8 cellular contexts compared by ENCODE assay signal in the genomic region with DNA sequence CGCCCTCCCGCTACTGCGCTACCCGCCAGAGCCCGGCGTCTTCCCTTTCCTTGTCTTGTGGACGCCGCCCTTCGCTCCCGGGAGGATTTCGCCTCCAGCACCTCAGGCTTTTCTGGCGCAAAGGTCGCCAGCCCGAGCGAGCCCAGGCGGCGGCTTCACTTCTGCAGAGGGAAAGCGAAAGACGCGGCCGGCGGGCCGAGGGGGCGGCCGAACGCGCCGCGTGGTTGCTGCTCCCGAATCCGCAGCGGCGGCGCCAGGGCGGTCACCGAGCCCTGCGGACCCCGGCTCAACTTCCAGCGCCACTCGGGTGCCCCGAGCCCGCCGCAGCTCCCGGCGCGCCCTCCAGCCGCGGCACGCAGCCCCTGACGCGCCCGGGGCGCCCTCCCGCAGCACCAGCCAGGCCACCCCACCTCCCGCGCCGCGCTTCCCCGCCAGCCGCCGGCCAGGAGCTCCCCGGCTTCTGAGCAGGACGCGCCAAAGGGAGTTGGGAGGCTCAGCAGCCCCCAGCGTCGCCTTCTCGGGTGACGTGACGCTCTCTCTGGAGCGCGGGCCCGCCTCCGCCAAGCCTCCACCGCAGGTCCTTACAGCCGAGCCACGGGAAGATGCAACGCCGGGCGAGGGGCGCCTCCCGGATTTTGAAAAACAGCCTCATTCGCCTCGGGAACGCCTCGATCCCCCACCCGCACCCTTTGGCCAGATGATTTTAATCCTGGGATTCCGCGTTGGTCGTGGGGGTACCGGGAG.
A peak's percentile ranks its signal among the peaks of the same experiment; 100 is the strongest.
DNase-seq lines count a peak whose midpoint lies in the region; ATAC-seq and TF ChIP-seq lines count a peak whose summit lies in the region.

No MANE protein-coding gene starts in this region.

- H3K4me3 Mint-ChIP-seq in activated naive CD8-positive, alpha-beta T cell treated with anti-CD3 and anti-CD28 coated beads, Interleukin-2, amount 10 ng/mL, durations not matched to agents 7 days and 5 days: peak overlapping the region; percentile 80
- no peak overlapping the region for H3K4me3 Mint-ChIP-seq in CD4-positive, alpha-beta T cell

- peak; percentile 55 for DNase-seq in COLO668 (lab: John Stamatoyannopoulos, UW; ENCODE audit: unreplicated experiment)
- DNase-seq in HK-2 (ENCODE audit: unreplicated experiment): peak; percentile 21
- peak; percentile 45 for DNase-seq in activated naive CD8-positive, alpha-beta T cell treated with anti-CD3 and anti-CD28 coated beads, Interleukin-2, amount 10 ng/mL, durations not matched to agents 7 days and 5 days
- peak; percentile 41 for DNase-seq in left ventricle myocardium inferior
- DNase-seq in CD4-positive, alpha-beta T cell: no peak
- no peak for DNase-seq in NCI-H187 treated with DMSO at 0.1 percent for 48 hours (lab: John Stamatoyannopoulos, UW)

- no peak overlapping the region for H3K27ac Mint-ChIP-seq in activated naive CD8-positive, alpha-beta T cell treated with anti-CD3 and anti-CD28 coated beads, Interleukin-2, amount 10 ng/mL, durations not matched to agents 7 days and 5 days
- no peak overlapping the region for H3K27ac Mint-ChIP-seq in CD4-positive, alpha-beta T cell

- peaks cover 23% of the 10 kb centered on the region for H3K27me3 Mint-ChIP-seq in activated naive CD8-positive, alpha-beta T cell treated with anti-CD3 and anti-CD28 coated beads, Interleukin-2, amount 10 ng/mL, durations not matched to agents 7 days and 5 days
- H3K27me3 Mint-ChIP-seq in CD4-positive, alpha-beta T cell: peaks cover 23% of the 10 kb centered on the region

- no peak overlapping the region for H3K9ac ChIP-seq in parathyroid adenoma

- peak overlapping the region; percentile 85 for H3K4me2 ChIP-seq in parathyroid adenoma (ENCODE audit: low read length)

- peaks cover 31% of the 10 kb centered on the region for H3K4me1 ChIP-seq in left ventricle myocardium inferior
- H3K4me1 ChIP-seq in parathyroid adenoma: peaks cover 5% of the 10 kb centered on the region

- TF ChIP-seq CTCF in left ventricle myocardium inferior (IDR thresholded peaks at IDR 0.05; ENCODE audit: borderline replicate concordance): no peak
- TF ChIP-seq CTCF in parathyroid adenoma (IDR thresholded peaks at IDR 0.05): no peak
- no peak for TF ChIP-seq CTCF in CD4-positive, alpha-beta T cell (IDR thresholded peaks at IDR 0.05)

- H2AFZ ChIP-seq in parathyroid adenoma: peak overlapping the region; percentile 99

- H3K36me3 ChIP-seq in left ventricle myocardium inferior (no peaks in the 10 kb centered on the region), parathyroid adenoma (ENCODE audit: control insufficient read depth, insufficient read depth, low read length) (no peaks in the 10 kb centered on the region)

- H3K9me3 ChIP-seq in left ventricle myocardium inferior (replicated peaks): no peaks in the 10 kb centered on the region
- no peaks in the 10 kb centered on the region for H3K9me3 ChIP-seq in parathyroid adenoma (ENCODE audit: control insufficient read depth, low read length)
- no peaks in the 10 kb centered on the region for H3K9me3 ChIP-seq in CD4-positive, alpha-beta T cell (ENCODE audit: control insufficient read depth, low read length)

- POLR2A ChIA-PET in activated naive CD8-positive, alpha-beta T cell treated with anti-CD3 and anti-CD28 coated beads, Interleukin-2, amount 10 ng/mL, durations not matched to agents 7 days and 5 days (lab: Charles Lee): interaction anchor here (0.6 kb wide), 1 partner anchor 391 kb away, joined by 3 read pairs; no protein-coding TSS in a partner anchor
- POLR2A ChIA-PET in CD4-positive, alpha-beta T cell (lab: Charles Lee): interaction anchor here (1.3 kb wide), 1 partner anchor 8 kb away, joined by 3 read pairs; no protein-coding TSS in a partner anchor

- intact Hi-C loops in left ventricle myocardium inferior (cut with micrococcal nuclease): no loop called here
- intact Hi-C loops in CD4-positive, alpha-beta T cell (cut with DNase I, micrococcal nuclease): no loop called here

- H3K4me1 Mint-ChIP-seq in activated naive CD8-positive, alpha-beta T cell treated with anti-CD3 and anti-CD28 coated beads, Interleukin-2, amount 10 ng/mL, durations not matched to agents 7 days and 5 days: peaks cover 6% of the 10 kb centered on the region
- no peaks in the 10 kb centered on the region for H3K4me1 Mint-ChIP-seq in CD4-positive, alpha-beta T cell (ENCODE audit: low read depth)

- H3K4me3 ChIP-seq in left ventricle myocardium inferior (peak overlapping the region; percentile 71), parathyroid adenoma (ENCODE audit: low read depth, low read length) (peak overlapping the region; percentile 58)

- H3K27ac ChIP-seq in left ventricle myocardium inferior (replicated peaks): peak overlapping the region; percentile 63
- peak overlapping the region; percentile 68 for H3K27ac ChIP-seq in parathyroid adenoma
- no peak overlapping the region for H3K27ac ChIP-seq in CD4-positive, alpha-beta T cell (ENCODE audit: low read depth, low read length)

- peak; percentile 12 for ATAC-seq in activated naive CD8-positive, alpha-beta T cell treated with anti-CD3 and anti-CD28 coated beads, Interleukin-2, amount 10 ng/mL, durations not matched to agents 7 days and 5 days (ENCODE audit: low read depth)
- no peak for ATAC-seq in CD4-positive, alpha-beta T cell (ENCODE audit: poor library complexity)
- ATAC-seq in GM21423 (IDR thresholded peaks at IDR 0.05; ENCODE audit: unreplicated experiment): no peak

- H3K36me3 Mint-ChIP-seq in activated naive CD8-positive, alpha-beta T cell treated with anti-CD3 and anti-CD28 coated beads, Interleukin-2, amount 10 ng/mL, durations not matched to agents 7 days and 5 days: no peaks in the 10 kb centered on the region
- no peaks in the 10 kb centered on the region for H3K36me3 Mint-ChIP-seq in CD4-positive, alpha-beta T cell (ENCODE audit: low read depth)

- no peaks in the 10 kb centered on the region for H3K9me3 Mint-ChIP-seq in activated naive CD8-positive, alpha-beta T cell treated with anti-CD3 and anti-CD28 coated beads, Interleukin-2, amount 10 ng/mL, durations not matched to agents 7 days and 5 days
- no peaks in the 10 kb centered on the region for H3K9me3 Mint-ChIP-seq in CD4-positive, alpha-beta T cell

- H3K27me3 ChIP-seq in left ventricle myocardium inferior (ENCODE audit: low read depth) (peaks cover 89% of the 10 kb centered on the region), parathyroid adenoma (ENCODE audit: control insufficient read depth, insufficient read depth, low read length) (no peaks in the 10 kb centered on the region)
- H3K27me3 ChIP-seq in CD4-positive, alpha-beta T cell (ENCODE audit: control insufficient read depth, insufficient read depth, low read length): peaks cover 38% of the 10 kb centered on the region

- H3K79me2 ChIP-seq in parathyroid adenoma: peaks cover 15% of the 10 kb centered on the region

- CTCF ChIA-PET in CD4-positive, alpha-beta T cell (lab: Charles Lee): no interaction called here

Comparison
In these comparisons a context has a peak if more than half of its experiments do, and no peak if none do; other contexts are left out.
1. DNase-seq: peak in COLO668 (single experiment), HK-2 (single experiment), activated naive CD8-positive, alpha-beta T cell treated with anti-CD3 and anti-CD28 coated beads, Interleukin-2, amount 10 ng/mL, durations not matched to agents 7 days and 5 days (single experiment) and left ventricle myocardium inferior (single experiment); none in CD4-positive, alpha-beta T cell (0 of 10) and NCI-H187 treated with DMSO at 0.1 percent for 48 hours (single experiment).